Comparison of ENCODE assay signal across 28 cellular contexts in genomic region chr9:18980124-18980660, GRCh38. TPM values are rescaled to one million over a fixed set of nuclear protein-coding genes. Genes with fewer than 3 reads are reported as not detected.
DNase-seq lines count a peak whose midpoint lies in the region; ATAC-seq, FAIRE-seq and TF ChIP-seq lines count a peak whose summit lies in the region.
"Had no signal": no experiment of that assay in that cellular context is flagged by ENCODE, and none has a peak within 500 bp of the region (broad histone marks: within the 10 kb centered on the region; RNA-seq: fewer than 3 reads in every experiment).

No MANE protein-coding gene starts in this region.

- peaks cover 26 to 30% of the 10 kb centered on the region in 2 donors for H3K27me3 Mint-ChIP-seq in natural killer cell treated with Interleukin-12 subunit alpha and Interleukin-12 subunit beta and Interleukin-15 and Interleukin-18, amount 100 ng/mL, for 72 hours
- H3K27me3 Mint-ChIP-seq: activated naive CD8-positive, alpha-beta T cell treated with anti-CD3 and anti-CD28 coated beads, Interleukin-2, amount 10 ng/mL, durations not matched to agents 7 days and 5 days; stimulated activated naive CD8-positive, alpha-beta T cell treated with anti-CD3 and anti-CD28 coated beads, Interleukin-15, Interleukin-2, amounts not matched to agents 100 ng/mL and 50 ng/mL, for 24 hours had no signal

- dilution Hi-C loops in endothelial cell of umbilical vein (cut with MboI; ENCODE audit: extremely low pct_ligation_motif_present, low sequenced_read_pairs), result no loop called here

- H3K4me1 ChIP-seq in endothelial cell of umbilical vein (ENCODE audit: control insufficient read depth, extremely low read depth, insufficient read depth, low read length), result peaks cover 8% of the 10 kb centered on the region
- peaks cover 0 to 2% of the 10 kb centered on the region in 2 donors for H3K4me1 ChIP-seq in neuronal stem cell (ENCODE audit: control insufficient read depth in 2 of 2, insufficient read depth in 1 of 2, low read depth in 1 of 2, low read length in 2 of 2)
- peaks cover 0 to 13% (median 3%) of the 10 kb centered on the region in 3 donors for H3K4me1 ChIP-seq in gastroesophageal sphincter
- H3K4me1 ChIP-seq in effector memory CD4-positive, alpha-beta T cell (ENCODE audit: control insufficient read depth, insufficient read depth, low read length, poor library complexity, severe bottlenecking), result no peaks in the 10 kb centered on the region
- H3K4me1 ChIP-seq: A549 had no signal

- no peak for TF ChIP-seq EP300 in gastroesophageal sphincter (IDR thresholded peaks at IDR 0.05)

- BruUV-seq in endothelial cell of umbilical vein (replicated peaks; lab: Mats Ljungman, UMichigan), result no TSS peak

- H3K4me3 ChIP-seq in MG63, result no peak overlapping the region
- no peak overlapping the region for H3K4me3 ChIP-seq in endothelial cell of umbilical vein (replicated peaks in 1 of 3; ENCODE audit: insufficient read depth in 1 of 3, low read depth in 1 of 3, low read length in 3 of 3)
- no peak overlapping the region for H3K4me3 ChIP-seq in neuronal stem cell (ENCODE audit: low read length in 2 of 2)
- H3K4me3 ChIP-seq in gastroesophageal sphincter, result no peak overlapping the region
- H3K4me3 ChIP-seq in effector memory CD4-positive, alpha-beta T cell (ENCODE audit: insufficient read depth, low read depth, low read length, poor library complexity, severe bottlenecking), result no peak overlapping the region
- H3K4me3 ChIP-seq: A549, K562, transverse colon had no signal

- H3K79me2 ChIP-seq in endothelial cell of umbilical vein (ENCODE audit: control insufficient read depth, insufficient read depth, low read length), result no peaks in the 10 kb centered on the region

- no peak for FAIRE-seq in endothelial cell of umbilical vein (lab: Jason Lieb, UNC)
- FAIRE-seq: A549, K562 had no signal

- ATAC-seq in natural killer cell treated with Interleukin-12 subunit alpha and Interleukin-12 subunit beta and Interleukin-15 and Interleukin-18, amount 100 ng/mL, for 72 hours, result no peak
- ATAC-seq in gastroesophageal sphincter, result no peak
- ATAC-seq: K562, WTC11 had no signal

- no peak overlapping the region for H3K14ac ChIP-seq in neuronal stem cell (ENCODE audit: low read length)

- H3K4me1 Mint-ChIP-seq in natural killer cell treated with Interleukin-12 subunit alpha and Interleukin-12 subunit beta and Interleukin-15 and Interleukin-18, amount 100 ng/mL, for 72 hours (ENCODE audit: low read depth in 2 of 2), result peaks cover 7 to 10% of the 10 kb centered on the region in 2 donors

- no peak overlapping the region for H4K8ac ChIP-seq in neuronal stem cell (ENCODE audit: low read depth, low read length)

- TF ChIP-seq POLR2A in endothelial cell of umbilical vein (IDR thresholded peaks at IDR 0.05; ENCODE audit: low read depth, low read length) (no peak), gastroesophageal sphincter (IDR thresholded peaks at IDR 0.05) (no peak)

- TF ChIP-seq CTCF in endothelial cell of umbilical vein (IDR thresholded peaks at IDR 0.05; ENCODE audit: extremely low read depth in 1 of 2, insufficient read depth in 1 of 2, low read depth in 1 of 2, low read length in 2 of 2), result no peak
- TF ChIP-seq CTCF in gastroesophageal sphincter (IDR thresholded peaks at IDR 0.05), result no peak

- no peak overlapping the region for H3K9ac ChIP-seq in endothelial cell of umbilical vein (replicated peaks; ENCODE audit: extremely low read depth, insufficient read depth, low read length)
- H3K9ac ChIP-seq in neuronal stem cell (ENCODE audit: low read depth, low read length, poor library complexity), result no peak overlapping the region

- H3K27ac ChIP-seq in endothelial cell of umbilical vein (ENCODE audit: insufficient read depth, low read depth, low read length), result no peak overlapping the region
- H3K27ac ChIP-seq in neuronal stem cell (replicated peaks; ENCODE audit: low read length), result no peak overlapping the region
- H3K27ac ChIP-seq in gastroesophageal sphincter, result peak overlapping the region in 2 of 4 donors; percentile 14 to 36
- H3K27ac ChIP-seq in effector memory CD4-positive, alpha-beta T cell (ENCODE audit: insufficient read depth, low read length, poor library complexity, severe bottlenecking), result no peak overlapping the region
- H3K27ac ChIP-seq: A549, brain microvascular endothelial cell, transverse colon had no signal

- DNase-seq in EH (ENCODE audit: low read depth), result peak; percentile 46
- DNase-seq in MG63, result peak; percentile 56
- DNase-seq in endothelial cell of umbilical vein (ENCODE audit: low read depth, low spot score), result peak; percentile 30
- no peak for DNase-seq in neuronal stem cell (ENCODE audit: low spot score)
- DNase-seq in natural killer cell treated with Interleukin-12 subunit alpha and Interleukin-12 subunit beta and Interleukin-15 and Interleukin-18, amount 100 ng/mL, for 72 hours (ENCODE audit: low spot score), result no peak
- no peak for DNase-seq in NCI-H82 treated with DMSO at 0.1 percent for 48 hours (lab: John Stamatoyannopoulos, UW; ENCODE audit: unreplicated experiment)
- DNase-seq in effector memory CD4-positive, alpha-beta T cell, result no peak
- DNase-seq: activated CD4-positive, alpha-beta T cell treated with anti-CD3 and anti-CD28 coated beads, Interleukin-2, amount 50 U/mL, for 48 hours; activated CD8-positive, alpha-beta memory T cell treated with anti-CD3 and anti-CD28 coated beads, Interleukin-2, amount 50 U/mL, for 48 hours; activated naive CD8-positive, alpha-beta T cell treated with anti-CD3 and anti-CD28 coated beads, Interleukin-2, amount 10 ng/mL, durations not matched to agents 7 days and 5 days; COR-L47; cortex of kidney; DND-41; NCI-H146; NCI-H2171 treated with DMSO at 0.1 percent for 48 hours; NCI-H526 treated with DMSO at 0.1 percent for 48 hours; right cardiac atrium; RPMI8226; stimulated activated CD4-positive, alpha-beta T cell treated with anti-CD3 and anti-CD28 coated beads, Interleukin-12 subunit alpha, Interleukin-12 subunit beta, amount 100 ng/mL, for 4 hours; transverse colon had no signal

- H3K4me2 ChIP-seq in endothelial cell of umbilical vein (ENCODE audit: insufficient read depth, low read length) (no peak overlapping the region), neuronal stem cell (ENCODE audit: insufficient read depth, low read length, poor library complexity, severe bottlenecking) (no peak overlapping the region)
- H3K4me2 ChIP-seq: A549 had no signal

- no peak overlapping the region for H2AK5ac ChIP-seq in neuronal stem cell (ENCODE audit: low read depth, low read length)

- H3K23ac ChIP-seq in neuronal stem cell (ENCODE audit: low read depth, low read length, poor library complexity), result no peak overlapping the region

- intact Hi-C loops in endothelial cell of umbilical vein (cut with micrococcal nuclease), result no loop called here

- H2BK12ac ChIP-seq in neuronal stem cell (ENCODE audit: low read length), result no peak overlapping the region

- peaks cover 10% of the 10 kb centered on the region for H3K36me3 ChIP-seq in MG63
- H3K36me3 ChIP-seq in endothelial cell of umbilical vein (ENCODE audit: control insufficient read depth in 2 of 2, extremely low read depth in 1 of 2, insufficient read depth in 2 of 2, low read length in 2 of 2), result no peaks in the 10 kb centered on the region
- no peaks in the 10 kb centered on the region for H3K36me3 ChIP-seq in neuronal stem cell (replicated peaks in 1 of 2; ENCODE audit: control insufficient read depth in 2 of 2, insufficient read depth in 2 of 2, low read length in 2 of 2)
- no peaks in the 10 kb centered on the region for H3K36me3 ChIP-seq in gastroesophageal sphincter
- H3K36me3 ChIP-seq in effector memory CD4-positive, alpha-beta T cell (ENCODE audit: control insufficient read depth, insufficient read depth, low read length), result no peaks in the 10 kb centered on the region
- H3K36me3 ChIP-seq: brain microvascular endothelial cell, transverse colon had no signal

- H2AFZ ChIP-seq in endothelial cell of umbilical vein (ENCODE audit: low read depth, low read length), result peak overlapping the region; percentile 49
- peak overlapping the region; percentile 55 for H2AFZ ChIP-seq in neuronal stem cell (ENCODE audit: low read length)

- no peaks in the 10 kb centered on the region for H3K9me1 ChIP-seq in endothelial cell of umbilical vein (replicated peaks; ENCODE audit: control insufficient read depth, extremely low read depth, insufficient read depth, low read length)

- no peaks in the 10 kb centered on the region for H3K36me3 Mint-ChIP-seq in natural killer cell treated with Interleukin-12 subunit alpha and Interleukin-12 subunit beta and Interleukin-15 and Interleukin-18, amount 100 ng/mL, for 72 hours
- H3K36me3 Mint-ChIP-seq: activated naive CD8-positive, alpha-beta T cell treated with anti-CD3 and anti-CD28 coated beads, Interleukin-2, amount 10 ng/mL, durations not matched to agents 7 days and 5 days had no signal

- no peaks in the 10 kb centered on the region for H3K9me3 Mint-ChIP-seq in natural killer cell treated with Interleukin-12 subunit alpha and Interleukin-12 subunit beta and Interleukin-15 and Interleukin-18, amount 100 ng/mL, for 72 hours
- H3K9me3 Mint-ChIP-seq: activated naive CD8-positive, alpha-beta T cell treated with anti-CD3 and anti-CD28 coated beads, Interleukin-2, amount 10 ng/mL, durations not matched to agents 7 days and 5 days had no signal

- no CpG with 5 or more reads among the region's 1 CpG for WGBS in neuronal stem cell (ENCODE audit: extremely low coverage in 2 of 2, insufficient read length in 2 of 2, insufficient replicate concordance in 1 of 2), 2 donors
- WGBS in gastroesophageal sphincter (ENCODE audit: low coverage in 1 of 2), 2 donors, result no CpG with 5 or more reads among the region's 1 CpG

- H2BK120ac ChIP-seq in neuronal stem cell (ENCODE audit: low read depth, low read length), result no peak overlapping the region

- H3K27ac Mint-ChIP-seq in natural killer cell treated with Interleukin-12 subunit alpha and Interleukin-12 subunit beta and Interleukin-15 and Interleukin-18, amount 100 ng/mL, for 72 hours, result no peak overlapping the region
- H3K27ac Mint-ChIP-seq: activated naive CD8-positive, alpha-beta T cell treated with anti-CD3 and anti-CD28 coated beads, Interleukin-2, amount 10 ng/mL, durations not matched to agents 7 days and 5 days; stimulated activated naive CD8-positive, alpha-beta T cell treated with anti-CD3 and anti-CD28 coated beads, Interleukin-15, Interleukin-2, amounts not matched to agents 100 ng/mL and 50 ng/mL, for 24 hours; WTC11 had no signal

- H3K79me1 ChIP-seq in neuronal stem cell (ENCODE audit: low read depth, low read length), result no peaks in the 10 kb centered on the region

- no peaks in the 10 kb centered on the region for H3K27me3 ChIP-seq in MG63
- no peaks in the 10 kb centered on the region for H3K27me3 ChIP-seq in endothelial cell of umbilical vein (ENCODE audit: control insufficient read depth in 2 of 2, insufficient read depth in 2 of 2, low read length in 2 of 2)
- no peaks in the 10 kb centered on the region for H3K27me3 ChIP-seq in neuronal stem cell (ENCODE audit: control insufficient read depth in 3 of 3, insufficient read depth in 3 of 3, low read depth in 1 of 3, low read length in 3 of 3)
- H3K27me3 ChIP-seq in gastroesophageal sphincter, result no peaks in the 10 kb centered on the region
- H3K27me3 ChIP-seq in effector memory CD4-positive, alpha-beta T cell (replicated peaks; ENCODE audit: control insufficient read depth, insufficient read depth, low read length, poor library complexity, severe bottlenecking), result no peaks in the 10 kb centered on the region
- H3K27me3 ChIP-seq: brain microvascular endothelial cell, transverse colon had no signal

- H4K91ac ChIP-seq in neuronal stem cell (ENCODE audit: low read depth, low read length, poor library complexity), result no peak overlapping the region

- no peak overlapping the region for H3K4ac ChIP-seq in neuronal stem cell (ENCODE audit: low read length)

- CTCF ChIA-PET in endothelial cell of umbilical vein (lab: Charles Lee), result interaction anchor here (0.5 to 1.1 kb wide), 4 partner anchors 8 to 950 kb away, joined by 3 read pairs; no protein-coding TSS in a partner anchor

- H2BK5ac ChIP-seq in neuronal stem cell (ENCODE audit: low read length), result no peak overlapping the region

- H4K20me1 ChIP-seq in endothelial cell of umbilical vein (replicated peaks; ENCODE audit: control insufficient read depth, extremely low read depth, insufficient read depth, low read length), result no peaks in the 10 kb centered on the region

- POLR2A ChIA-PET in endothelial cell of umbilical vein (lab: Charles Lee), result no interaction called here

- peaks cover 20% of the 10 kb centered on the region for H3K9me3 ChIP-seq in MG63
- H3K9me3 ChIP-seq in endothelial cell of umbilical vein (replicated peaks; ENCODE audit: control insufficient read depth, insufficient read depth, low read length), result no peaks in the 10 kb centered on the region
- no peaks in the 10 kb centered on the region for H3K9me3 ChIP-seq in neuronal stem cell (replicated peaks in 1 of 2; ENCODE audit: control insufficient read depth in 2 of 2, insufficient read depth in 1 of 2, low read depth in 1 of 2, low read length in 2 of 2)
- H3K9me3 ChIP-seq in gastroesophageal sphincter, result peaks cover 0 to 14% (median 0%) of the 10 kb centered on the region in 3 donors
- no peaks in the 10 kb centered on the region for H3K9me3 ChIP-seq in effector memory CD4-positive, alpha-beta T cell (ENCODE audit: control insufficient read depth, low read length)
- H3K9me3 ChIP-seq: A549, transverse colon had no signal

- H3K18ac ChIP-seq in neuronal stem cell (ENCODE audit: low read length), result no peak overlapping the region

- H3K4me3 Mint-ChIP-seq in natural killer cell treated with Interleukin-12 subunit alpha and Interleukin-12 subunit beta and Interleukin-15 and Interleukin-18, amount 100 ng/mL, for 72 hours, result no peak overlapping the region
- H3K4me3 Mint-ChIP-seq: activated naive CD8-positive, alpha-beta T cell treated with anti-CD3 and anti-CD28 coated beads, Interleukin-2, amount 10 ng/mL, durations not matched to agents 7 days and 5 days; stimulated activated naive CD8-positive, alpha-beta T cell treated with anti-CD3 and anti-CD28 coated beads, Interleukin-15, Interleukin-2, amounts not matched to agents 100 ng/mL and 50 ng/mL, for 24 hours; WTC11 had no signal

- no peak overlapping the region for H2BK15ac ChIP-seq in neuronal stem cell (ENCODE audit: low read length)

RNA-seq across cellular contexts. Expression of gene SAXO1, which starts 52.8 kb away (rescaled TPM):
- not detected in 2 replicates for total RNA-seq in MG63 (2014; rRNA removed; shearing (Covaris generic); ENCODE audit: low replicate concordance)
- total RNA-seq in endothelial cell of umbilical vein, result not detected in 2 replicates
- not detected in 2 replicates for polyA plus RNA-seq in endothelial cell of umbilical vein
- polyA plus RNA-seq in endothelial cell of umbilical vein (2011; cell fraction: cytosol; rRNA removed), result not detected in 2 replicates
- not detected in 2 replicates for polyA plus RNA-seq in endothelial cell of umbilical vein (2011; cell fraction: nucleus; rRNA removed)
- 0.08 and 0.10 TPM in 2 replicates for polyA plus RNA-seq in endothelial cell of umbilical vein (2012)
- not detected in 2 replicates for polyA minus RNA-seq in endothelial cell of umbilical vein
- not detected for polyA minus RNA-seq in endothelial cell of umbilical vein (2011; cell fraction: cytosol; rRNA and poly(A)+ RNA removed)
- polyA minus RNA-seq in endothelial cell of umbilical vein (2011; cell fraction: nucleus; rRNA and poly(A)+ RNA removed), result not detected in 2 replicates
- 0.31 TPM for polyA plus RNA-seq in neuronal stem cell (2013, experiment 1 of 2)
- 0.37 TPM for polyA plus RNA-seq in neuronal stem cell (2013, experiment 2 of 2)
- not detected for total RNA-seq in natural killer cell treated with Interleukin-12 subunit alpha and Interleukin-12 subunit beta and Interleukin-15 and Interleukin-18, amount 100 ng/mL, for 72 hours
- under 1 TPM in 1 of 4 donors, not detected in 3; 0.39 TPM for total RNA-seq in gastroesophageal sphincter
- total RNA-seq: fibroblast of villous mesenchyme, K562, right cardiac atrium had no signal
- polyA plus RNA-seq: A549, BJ, right cardiac atrium had no signal

Comparison
In these comparisons a context has a peak if more than half of its experiments do, and no peak if none do; other contexts are left out.
1. DNase-seq: peak in EH (single experiment), MG63 (single experiment) and endothelial cell of umbilical vein (single experiment); none in neuronal stem cell (single experiment), natural killer cell treated with Interleukin-12 subunit alpha and Interleukin-12 subunit beta and Interleukin-15 and Interleukin-18, amount 100 ng/mL, for 72 hours (single experiment), NCI-H82 treated with DMSO at 0.1 percent for 48 hours (single experiment) and effector memory CD4-positive, alpha-beta T cell (0 of 3).